In the genomic region with DNA sequence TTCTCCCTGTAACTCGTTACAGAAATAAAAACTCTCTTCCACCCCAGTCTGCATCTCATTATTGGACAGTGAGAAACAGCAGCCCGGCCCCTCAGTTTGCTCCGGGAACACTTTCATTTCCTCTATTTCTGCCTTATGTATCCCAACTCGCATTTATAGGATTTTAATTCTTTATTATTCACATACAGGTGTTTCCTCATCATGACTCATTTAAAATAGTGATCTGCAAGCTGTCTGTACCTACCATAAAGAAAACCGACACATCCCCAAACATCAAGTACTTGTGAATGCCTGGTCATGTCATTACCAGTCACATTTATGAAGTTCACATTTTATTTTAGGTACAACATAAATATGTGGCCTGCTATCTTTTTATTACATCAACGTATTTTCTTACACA, we compare ENCODE assay signal across 24 cellular contexts. TPM values are rescaled to one million over a fixed set of nuclear protein-coding genes. Genes with fewer than 3 reads are reported as not detected.
"Had no signal": no experiment of that assay in that cellular context is flagged by ENCODE, and none has a peak within 500 bp of the region (broad histone marks: within the 10 kb centered on the region; RNA-seq: fewer than 3 reads in every experiment).

No MANE protein-coding gene starts in this region.

- H3K4me1 Mint-ChIP-seq: activated naive CD4-positive, alpha-beta T cell treated with anti-CD3 and anti-CD28 coated beads, Interleukin-2, amount 10 ng/mL, durations not matched to agents 7 days and 5 days; immature natural killer cell had no signal

- H3K36me3 Mint-ChIP-seq: activated naive CD4-positive, alpha-beta T cell treated with anti-CD3 and anti-CD28 coated beads, Interleukin-2, amount 10 ng/mL, durations not matched to agents 7 days and 5 days; immature natural killer cell had no signal

- H3K4me1 ChIP-seq: prostate gland had no signal

- H3K27ac Mint-ChIP-seq: activated naive CD4-positive, alpha-beta T cell treated with anti-CD3 and anti-CD28 coated beads, Interleukin-2, amount 10 ng/mL, durations not matched to agents 7 days and 5 days; activated T-cell treated with anti-CD3 and anti-CD28 coated beads, Interleukin-2, amount 50 U/mL, for 24 hours; immature natural killer cell; nephron progenitor cell; stimulated activated naive CD8-positive, alpha-beta T cell treated with anti-CD3 and anti-CD28 coated beads, Interleukin-15, Interleukin-2, amounts not matched to agents 100 ng/mL and 50 ng/mL, for 24 hours had no signal

- H3K4me3 ChIP-seq: prostate gland, skin epidermis, testis, upper lobe of left lung had no signal

- H3K36me3 ChIP-seq: prostate gland, upper lobe of left lung had no signal

- ATAC-seq: right cardiac atrium had no signal

- H3K9me3 Mint-ChIP-seq: activated naive CD4-positive, alpha-beta T cell treated with anti-CD3 and anti-CD28 coated beads, Interleukin-2, amount 10 ng/mL, durations not matched to agents 7 days and 5 days; activated T-cell treated with anti-CD3 and anti-CD28 coated beads, Interleukin-2, amount 50 U/mL, for 24 hours; immature natural killer cell; nephron progenitor cell; stimulated activated naive CD8-positive, alpha-beta T cell treated with anti-CD3 and anti-CD28 coated beads, Interleukin-15, Interleukin-2, amounts not matched to agents 100 ng/mL and 50 ng/mL, for 24 hours had no signal

- H3K9me3 ChIP-seq: prostate gland, testis, upper lobe of left lung had no signal

- H3K4me3 Mint-ChIP-seq: activated naive CD4-positive, alpha-beta T cell treated with anti-CD3 and anti-CD28 coated beads, Interleukin-2, amount 10 ng/mL, durations not matched to agents 7 days and 5 days; activated T-cell treated with anti-CD3 and anti-CD28 coated beads, Interleukin-2, amount 50 U/mL, for 24 hours; immature natural killer cell; nephron progenitor cell; stimulated activated naive CD8-positive, alpha-beta T cell treated with anti-CD3 and anti-CD28 coated beads, Interleukin-15, Interleukin-2, amounts not matched to agents 100 ng/mL and 50 ng/mL, for 24 hours had no signal

- DNase-seq: activated CD4-positive, alpha-beta T cell treated with anti-CD3 and anti-CD28 coated beads, Interleukin-2, amount 50 U/mL, for 48 hours; activated naive CD4-positive, alpha-beta T cell treated with anti-CD3 and anti-CD28 coated beads, Interleukin-2, amount 10 ng/mL, durations not matched to agents 7 days and 5 days; activated T-cell treated with anti-CD3 and anti-CD28 coated beads, Interleukin-2, amount 50 U/mL, for 24 hours; caudate nucleus; effector memory CD4-positive, alpha-beta T cell; head of caudate nucleus; immature natural killer cell; nephron progenitor cell; right cardiac atrium; stimulated activated CD4-positive, alpha-beta T cell treated with anti-CD3 and anti-CD28 coated beads, Interleukin-4, amount 100 ng/mL, for 4 hours; stimulated activated CD8-positive, alpha-beta memory T cell treated with anti-CD3 and anti-CD28 coated beads, Interleukin-4, amount 100 ng/mL, for 48 hours; T-helper 1 cell; testis; upper lobe of left lung had no signal

- H3K27me3 ChIP-seq: testis, upper lobe of left lung had no signal

- H3K27ac ChIP-seq: epithelial cell of prostate, prostate gland, skin epidermis, testis, upper lobe of left lung, VCaP had no signal

RNA-seq across cellular contexts. Expression of gene PIWIL3, which starts 42.7 kb away (rescaled TPM):
- total RNA-seq: fibroblast of lung, frontal cortex, liver, mesenteric fat pad, omental fat pad, right cardiac atrium, upper lobe of left lung had no signal
- polyA plus RNA-seq: fibroblast of lung, immature natural killer cell, liver, right cardiac atrium had no signal
